ENCODE assay signal across 11 cellular contexts in genomic region chr15:30917675-30918074, GRCh38.
"Had no signal": no experiment of that assay in that cellular context is flagged by ENCODE, and none has a peak within 500 bp of the region (broad histone marks: within the 10 kb centered on the region; RNA-seq: fewer than 3 reads in every experiment).

No MANE protein-coding gene starts in this region.

- H3K27ac ChIP-seq: GM23248 had no signal

- H3K9ac ChIP-seq: GM23248 had no signal

- FAIRE-seq: H1, H54 had no signal

- H3K9me3 ChIP-seq: HAP-1 had no signal

- ATAC-seq: HCT116 had no signal

- H3K4me3 ChIP-seq: GM23248, GM23338, HAP-1 had no signal

- H3K4me2 ChIP-seq: GM23338 had no signal

- H2AFZ ChIP-seq: GM23248, GM23338 had no signal

- DNase-seq: GM23248, GOT3, H7, H9, HCEC 1CT, HFFc6 had no signal
